ENCODE assay signal across 12 cellular contexts in the genomic region with DNA sequence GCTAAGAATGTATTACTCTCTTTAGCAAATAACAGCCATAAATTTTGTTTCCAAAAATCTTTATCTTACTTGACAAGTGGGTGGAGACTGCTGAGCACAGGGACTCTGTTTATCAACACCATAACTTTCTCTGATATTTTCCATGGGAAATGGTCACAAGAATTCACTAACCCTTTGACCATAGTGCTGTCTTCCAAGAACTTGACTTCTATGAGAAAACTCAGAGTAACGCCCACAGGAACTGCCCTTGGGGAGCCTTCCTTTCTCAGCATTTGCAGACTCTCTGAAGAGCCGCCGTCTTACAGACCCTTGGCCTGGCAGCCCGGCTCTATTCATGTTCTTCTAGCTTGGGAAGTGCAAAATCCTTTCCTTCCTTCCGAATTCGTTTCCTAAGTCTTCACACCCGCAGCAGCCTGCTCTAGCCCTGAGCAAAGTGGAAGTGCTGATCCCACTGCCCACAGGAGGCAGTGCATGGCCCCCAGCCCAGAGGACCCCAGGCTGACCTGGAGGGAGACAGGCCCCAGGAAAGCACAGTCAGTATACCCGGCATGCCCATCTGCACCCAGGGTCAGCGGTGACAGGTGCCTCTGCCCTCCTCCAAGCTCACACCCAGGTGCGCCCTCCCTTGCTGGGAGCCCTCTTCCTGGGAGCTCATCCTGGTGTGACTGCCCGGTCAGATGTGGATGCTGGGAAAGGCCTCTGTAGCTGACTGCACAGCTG. TPM values are rescaled to one million over a fixed set of nuclear protein-coding genes. Genes with fewer than 3 reads are reported as not detected.
A peak's percentile ranks its signal among the peaks of the same experiment; 100 is the strongest.
DNase-seq lines count a peak whose midpoint lies in the region; ATAC-seq, FAIRE-seq and TF ChIP-seq lines count a peak whose summit lies in the region.
"Had no signal": no experiment of that assay in that cellular context is flagged by ENCODE, and none has a peak within 500 bp of the region (broad histone marks: within the 10 kb centered on the region; RNA-seq: fewer than 3 reads in every experiment).

No MANE protein-coding gene starts in this region.

- TF ChIP-seq POLR2A in K562 (conservative IDR thresholded peaks at IDR 0.05): no peak

- H3F3A ChIP-seq in Loucy (ENCODE audit: low read depth): no peaks in the 10 kb centered on the region

- H3K79me2 ChIP-seq in Loucy (ENCODE audit: insufficient read depth, low read length) (no peaks in the 10 kb centered on the region), K562 (ENCODE audit: control insufficient read depth, insufficient read depth, low read length) (peaks cover 15% of the 10 kb centered on the region; the same call in 2 of the 3 replicates)

- peak in 2 of 4 experiments; percentile 53 to 62 for DNase-seq in K562 (ENCODE audit: extremely low read depth in 1 of 4, low spot score in 3 of 4)
- peak; percentile 43 for DNase-seq in left kidney (ENCODE audit: low read depth, low spot score)
- DNase-seq in effector CD4-positive, alpha-beta T cell: no peak
- DNase-seq in activated gamma-delta T cell treated with Interleukin-2 at 50 U/mL for 16 hours: no peak
- DNase-seq: activated CD8-positive, alpha-beta T cell treated with anti-CD3 and anti-CD28 coated beads for 36 hours; NCI-H526 had no signal

- no peaks in the 10 kb centered on the region for H3K36me3 ChIP-seq in Loucy (ENCODE audit: insufficient read depth, low read length)
- H3K36me3 ChIP-seq in K562 (ENCODE audit: control insufficient read depth, insufficient read depth, low read length): no peaks in the 10 kb centered on the region; the same call in 2 of the 3 replicates
- peaks cover under 1 to 5% of the 10 kb centered on the region in 2 donors for H3K36me3 ChIP-seq in stomach smooth muscle (ENCODE audit: control insufficient read depth in 2 of 2, insufficient read depth in 2 of 2, low read length in 2 of 2)
- H3K36me3 ChIP-seq: ascending aorta had no signal

- H3K27me3 ChIP-seq in Loucy (ENCODE audit: insufficient read depth, low read length, poor library complexity, severe bottlenecking): no peaks in the 10 kb centered on the region
- H3K27me3 ChIP-seq in K562 (ENCODE audit: control insufficient read depth in 2 of 2, insufficient read depth in 2 of 2, low read length in 2 of 2): no peaks in the 10 kb centered on the region
- no peaks in the 10 kb centered on the region for H3K27me3 ChIP-seq in stomach smooth muscle (ENCODE audit: control insufficient read depth in 1 of 2, insufficient read depth in 2 of 2, low read length in 2 of 2)
- H3K27me3 ChIP-seq: ascending aorta had no signal

- BruUV-seq in K562 (replicated peaks; lab: Mats Ljungman, UMichigan): no TSS peak

- intact Hi-C loops in K562 (cut with micrococcal nuclease): no loop called here

- H3K27ac ChIP-seq in K562 (ENCODE audit: extremely low read depth, low read depth, low read length): peak overlapping the region; percentile 47; the same call in 2 of the 3 replicates
- H3K27ac ChIP-seq in stomach smooth muscle (ENCODE audit: low read length): peak overlapping the region; percentile 31

- H3K4me2 ChIP-seq in Loucy (ENCODE audit: low read depth, low read length, poor library complexity, severe bottlenecking): peak overlapping the region; percentile 67
- peak overlapping the region; percentile 57 for H3K4me2 ChIP-seq in K562 (ENCODE audit: insufficient read depth, low read length)

- H3K4me1 ChIP-seq in Loucy (ENCODE audit: insufficient read depth, low read length, poor library complexity, severe bottlenecking) (peaks cover 31% of the 10 kb centered on the region), K562 (replicated peaks in 1 of 2; ENCODE audit: control insufficient read depth in 2 of 2, insufficient read depth in 2 of 2, low read length in 2 of 2) (peaks cover 21 to 54% of the 10 kb centered on the region in 2 experiments), stomach smooth muscle (ENCODE audit: control insufficient read depth, insufficient read depth, low read length) (peaks cover 52% of the 10 kb centered on the region)

- no peaks in the 10 kb centered on the region for H4K20me1 ChIP-seq in Loucy (ENCODE audit: insufficient read depth, low read length, poor library complexity, severe bottlenecking)
- H4K20me1 ChIP-seq in K562 (replicated peaks; ENCODE audit: control insufficient read depth, insufficient read depth, low read length): no peaks in the 10 kb centered on the region

- in situ Hi-C loops in K562 (cut with MboI): no loop called here

- POLR2A ChIA-PET in K562 (lab: Yijun Ruan, JAX): interaction anchor here (0.6 to 0.7 kb wide), 2 partner anchors 10 to 458 kb away, joined by 3 to 5 read pairs; partner anchors contain the start of gene GAS6

- no peaks in the 10 kb centered on the region for H3K9me3 ChIP-seq in Loucy (ENCODE audit: insufficient read depth, low read depth, low read length)
- peaks cover under 1% of the 10 kb centered on the region; the same call in 1 of the 2 replicates for H3K9me3 ChIP-seq in K562 (replicated peaks; ENCODE audit: control insufficient read depth, insufficient read depth, low read depth, low read length)
- H3K9me3 ChIP-seq in stomach smooth muscle (ENCODE audit: control insufficient read depth in 2 of 2, low read length in 2 of 2): no peaks in the 10 kb centered on the region
- H3K9me3 ChIP-seq: ascending aorta had no signal

- H3K9me2 ChIP-seq in Loucy (replicated peaks; ENCODE audit: low read depth, low read length): no peaks in the 10 kb centered on the region

- peak; percentile 72 for ATAC-seq in K562
- ATAC-seq in HG02759 (IDR thresholded peaks at IDR 0.05; ENCODE audit: unreplicated experiment): no peak
- no peak for ATAC-seq in HG03354 (IDR thresholded peaks at IDR 0.05; ENCODE audit: poor library complexity, severe bottlenecking, unreplicated experiment)

- H3K9ac ChIP-seq in Loucy (ENCODE audit: low read depth, low read length, poor library complexity, severe bottlenecking) (no peak overlapping the region), K562 (ENCODE audit: insufficient read depth in 1 of 2, low read depth in 2 of 2, low read length in 2 of 2) (peak overlapping the region in 1 of 2 experiments; percentile 87; a peak in 2 of 4 replicates), stomach smooth muscle (ENCODE audit: low read length in 2 of 2) (no peak overlapping the region)

- no peak overlapping the region for H2AFZ ChIP-seq in Loucy (ENCODE audit: low read length)
- H2AFZ ChIP-seq in K562 (ENCODE audit: low read depth, low read length): no peak overlapping the region

- TF ChIP-seq CTCF in Loucy (conservative IDR thresholded peaks at IDR 0.05; ENCODE audit: low read length) (no peak), K562 (IDR thresholded peaks at IDR 0.05 in 2 of 3, conservative IDR thresholded peaks at IDR 0.05 in 1 of 3; ENCODE audit: insufficient read depth in 2 of 3, low read depth in 1 of 3, low read length in 3 of 3) (no peak)

- CTCF ChIA-PET in K562 (lab: Yijun Ruan, JAX; ENCODE audit: low intra/inter-chr PET ratio): no interaction called here

- no peak for TF ChIP-seq RAD21 in K562 (CRISPR knock-in tag; conservative IDR thresholded peaks at IDR 0.05 in 1 of 2, IDR thresholded peaks at IDR 0.05 in 1 of 2)

- FAIRE-seq in K562 (lab: Jason Lieb, UNC): no peak

- H3K9me1 ChIP-seq in K562 (ENCODE audit: control insufficient read depth, insufficient read depth, low read length): no peaks in the 10 kb centered on the region

- TF ChIP-seq EP300 in K562 (IDR thresholded peaks at IDR 0.05; ENCODE audit: low read length): no peak

- WGBS in K562 (ENCODE audit: insufficient coverage, low coverage, missing lambda C conversion rate): 15% methylated on average over 7 of the region's 11 CpGs

- no peak overlapping the region for H3K4me3 ChIP-seq in Loucy (ENCODE audit: low read length, poor library complexity, severe bottlenecking)
- H3K4me3 ChIP-seq in K562: no peak overlapping the region
- H3K4me3 ChIP-seq in stomach smooth muscle (ENCODE audit: low read length in 2 of 2): peak overlapping the region in 1 of 2 donors; percentile 3
- H3K4me3 ChIP-seq: ascending aorta, skin epidermis had no signal

TF ChIP-seq in K562, 482 proteins besides CTCF, POLR2A, EP300 and RAD21 (continues in another document):
- peak; percentile 76 to 79 for TF ChIP-seq FOXK2 (conservative IDR thresholded peaks at IDR 0.05 in 1 of 2, IDR thresholded peaks at IDR 0.05 in 1 of 2; ENCODE audit: low read depth in 2 of 2)
- TF ChIP-seq, protein P1, sequence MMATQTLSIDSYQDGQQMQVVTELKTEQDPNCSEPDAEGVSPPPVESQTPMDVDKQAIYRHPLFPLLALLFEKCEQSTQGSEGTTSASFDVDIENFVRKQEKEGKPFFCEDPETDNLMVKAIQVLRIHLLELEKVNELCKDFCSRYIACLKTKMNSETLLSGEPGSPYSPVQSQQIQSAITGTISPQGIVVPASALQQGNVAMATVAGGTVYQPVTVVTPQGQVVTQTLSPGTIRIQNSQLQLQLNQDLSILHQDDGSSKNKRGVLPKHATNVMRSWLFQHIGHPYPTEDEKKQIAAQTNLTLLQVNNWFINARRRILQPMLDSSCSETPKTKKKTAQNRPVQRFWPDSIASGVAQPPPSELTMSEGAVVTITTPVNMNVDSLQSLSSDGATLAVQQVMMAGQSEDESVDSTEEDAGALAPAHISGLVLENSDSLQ (IDR thresholded peaks at IDR 0.05): peak; percentile 76
- no peak for TF ChIP-seq MYNN (IDR thresholded peaks at IDR 0.05)
- no peak for TF ChIP-seq MYNN (CRISPR knock-in tag; IDR thresholded peaks at IDR 0.05)
- peak; percentile 97 for TF ChIP-seq MEIS2 (IDR thresholded peaks at IDR 0.05; ENCODE audit: partially characterized antibody)
- 0 out of 2 replicates have a peak, but pooled peaks have one; percentile 19 for TF ChIP-seq SOX6 (IDR thresholded peaks at IDR 0.05)

RNA-seq across cellular contexts. Expression of gene GAS6, which starts 10.2 kb away (rescaled TPM):
- 18.0 and 37.2 TPM in 2 replicates for total RNA-seq in K562 (2011; cell fraction: chromatin; rRNA removed; ENCODE audit: low replicate concordance)
- total RNA-seq in K562 (2011; cell fraction: nucleolus; rRNA removed): 25.2 and 27.5 TPM in 2 replicates
- 19.7 and 20.2 TPM in 2 replicates for total RNA-seq in K562 (2011; cell fraction: nucleoplasm; rRNA removed)
- total RNA-seq in K562 (2014; rRNA removed): 8.4 and 8.8 TPM in 2 replicates
- total RNA-seq in K562 (2014; rRNA removed; fragmentation: Illumina TruSeq; extraction: Trizol): 0.99 and 1.7 TPM in 2 replicates
- total RNA-seq in K562 (2015; rRNA removed; fragmentation: Illumina TruSeq; extraction: Trizol): 4.2 and 4.6 TPM in 2 replicates
- total RNA-seq in K562 (2021): 9.6 and 9.7 TPM in 2 replicates
- 4.9 and 8.8 TPM in 2 replicates for polyA plus RNA-seq in K562 (2011; rRNA removed)
- polyA plus RNA-seq in K562 (2011; cell fraction: cytosol; rRNA removed): 9.4 and 10.6 TPM in 2 replicates
- 24.5 and 26.4 TPM in 2 replicates for polyA plus RNA-seq in K562 (2011; cell fraction: nucleus; rRNA removed)
- 10.4 and 26.9 TPM in 2 replicates for polyA plus RNA-seq in K562 (2012)
- 4.4 and 6.1 TPM in 2 replicates for polyA plus RNA-seq in K562 (2014; fragmentation: Illumina TruSeq; extraction: Trizol)
- under 1 TPM in 1 of 2 experiments, not detected in 1; 0.14 TPM for polyA plus RNA-seq in K562 (2014; fragmentation: Nextera tagmentation; extraction: Ambion mirVana)
- 9.7 and 10.9 TPM in 2 replicates for polyA plus RNA-seq in K562 (2014; rRNA removed)
- 2.0 and 2.2 TPM in 2 replicates for polyA minus RNA-seq in K562 (2011; rRNA and poly(A)+ RNA removed)
- 2.3 and 4.6 TPM in 2 replicates for polyA minus RNA-seq in K562 (2011; cell fraction: cytosol; rRNA and poly(A)+ RNA removed)
- 2.8 and 4.3 TPM in 2 replicates for polyA minus RNA-seq in K562 (2011; cell fraction: nucleus; rRNA and poly(A)+ RNA removed)
